Comparison of ENCODE assay signal across 14 cellular contexts in genomic region chr21:45322960-45323461, GRCh38. TPM values are rescaled to one million over a fixed set of nuclear protein-coding genes. Genes with fewer than 3 reads are reported as not detected.
DNase-seq lines count a peak whose midpoint lies in the region; ATAC-seq and TF ChIP-seq lines count a peak whose summit lies in the region.
"Had no signal": no experiment of that assay in that cellular context is flagged by ENCODE, and none has a peak within 500 bp of the region (broad histone marks: within the 10 kb centered on the region; RNA-seq: fewer than 3 reads in every experiment).

No MANE protein-coding gene starts in this region.

- H3K36me3 ChIP-seq in breast epithelium (no peaks in the 10 kb centered on the region), right lobe of liver (no peaks in the 10 kb centered on the region), aorta (ENCODE audit: control insufficient read depth in 1 of 2, insufficient read depth in 2 of 2, low read length in 1 of 2) (no peaks in the 10 kb centered on the region)

- H3K4me3 ChIP-seq in breast epithelium, result peak overlapping the region in 1 of 3 donors; percentile 45
- no peak overlapping the region for H3K4me3 ChIP-seq in right lobe of liver
- no peak overlapping the region for H3K4me3 ChIP-seq in aorta (ENCODE audit: low read length in 2 of 2)

- POLR2A ChIA-PET in MCF 10A (lab: Yijun Ruan, JAX), result no interaction called here

- H3K9me3 Mint-ChIP-seq in MCF 10A (ENCODE audit: unreplicated experiment), result no peaks in the 10 kb centered on the region
- H3K9me3 Mint-ChIP-seq in central memory CD8-positive, alpha-beta T cell, result no peaks in the 10 kb centered on the region
- H3K9me3 Mint-ChIP-seq: activated naive CD4-positive, alpha-beta T cell treated with anti-CD3 and anti-CD28 coated beads, Interleukin-2, amount 50 U/mL, for 72 hours; HFFc6 had no signal

- WGBS in right lobe of liver (ENCODE audit: insufficient coverage, low coverage, low lambda C conversion rate, missing lambda C conversion rate), result 10% methylated on average over 3 of the region's 22 CpGs
- 6 to 7% methylated on average over 22 of the region's 22 CpGs for WGBS in aorta, 2 donors

- H3K27ac Mint-ChIP-seq in MCF 10A (ENCODE audit: low read depth, unreplicated experiment), result no peak overlapping the region
- no peak overlapping the region for H3K27ac Mint-ChIP-seq in central memory CD8-positive, alpha-beta T cell (ENCODE audit: low read depth)

- H3K4me1 Mint-ChIP-seq in MCF 10A (ENCODE audit: insufficient read depth, unreplicated experiment), result peaks cover 5% of the 10 kb centered on the region
- H3K4me1 Mint-ChIP-seq in central memory CD8-positive, alpha-beta T cell, result peaks cover 8% of the 10 kb centered on the region

- intact Hi-C loops in MCF 10A (cut with micrococcal nuclease), result no loop called here
- intact Hi-C loops in breast epithelium (cut with DNase I; ENCODE audit: low total_unique reads), result loop anchor here (10.0 kb wide), 1 partner anchor 92 kb away; no protein-coding TSS in a partner anchor
- intact Hi-C loops in right lobe of liver (cut with DNase I), result no loop called here
- intact Hi-C loops in aorta (cut with DNase I), result loop anchor here in 1 of 2 donors (5.0 kb wide), 1 partner anchor 84 kb away; the partner anchor contains the start of gene COL18A1

- TF ChIP-seq POLR2A in breast epithelium (IDR thresholded peaks at IDR 0.05) (no peak), right lobe of liver (IDR thresholded peaks at IDR 0.05) (no peak)

- no peak for TF ChIP-seq CTCF in MCF 10A (IDR thresholded peaks at IDR 0.05; ENCODE audit: unreplicated experiment)
- TF ChIP-seq CTCF in breast epithelium (IDR thresholded peaks at IDR 0.05), result no peak
- TF ChIP-seq CTCF in right lobe of liver (IDR thresholded peaks at IDR 0.05), result no peak

- DNase-seq in MCF 10A (ENCODE audit: unreplicated experiment) (peak; percentile 52), breast epithelium (ENCODE audit: low spot score in 2 of 2) (no peak), right lobe of liver (peak; percentile 24 to 51 (median 45)), aorta (peak; percentile 89 to 94), T-helper 9 cell (no peak), HPDE6-E6E7 (ENCODE audit: extremely low spot score) (no peak)
- DNase-seq in central memory CD8-positive, alpha-beta T cell (ENCODE audit: low spot score in 2 of 2), result no peak
- DNase-seq: activated CD4-positive, alpha-beta T cell treated with anti-CD3 and anti-CD28 coated beads for 48 hours; HFFc6; NCI-H1092; NCI-H510A; SK-N-SH had no signal

- H3K4me1 ChIP-seq in breast epithelium, result no peaks in the 10 kb centered on the region
- H3K4me1 ChIP-seq in right lobe of liver, result peaks cover 0 to 6% (median 0%) of the 10 kb centered on the region in 4 donors
- no peaks in the 10 kb centered on the region for H3K4me1 ChIP-seq in aorta (ENCODE audit: control insufficient read depth in 1 of 2, insufficient read depth in 2 of 2, low read length in 2 of 2)

- no peaks in the 10 kb centered on the region for H3K27me3 Mint-ChIP-seq in MCF 10A (ENCODE audit: insufficient read depth, unreplicated experiment)
- peaks cover 34% of the 10 kb centered on the region for H3K27me3 Mint-ChIP-seq in central memory CD8-positive, alpha-beta T cell

- H3K36me3 Mint-ChIP-seq in MCF 10A (ENCODE audit: insufficient read depth, unreplicated experiment), result no peaks in the 10 kb centered on the region
- H3K36me3 Mint-ChIP-seq in central memory CD8-positive, alpha-beta T cell (ENCODE audit: insufficient read depth), result no peaks in the 10 kb centered on the region
- H3K36me3 Mint-ChIP-seq: activated naive CD4-positive, alpha-beta T cell treated with anti-CD3 and anti-CD28 coated beads, Interleukin-2, amount 50 U/mL, for 72 hours had no signal

- no TSS peak for BruUV-seq in MCF 10A (replicated peaks; lab: Mats Ljungman, UMichigan)

- H3K9me3 ChIP-seq in breast epithelium (no peaks in the 10 kb centered on the region), right lobe of liver (no peaks in the 10 kb centered on the region), aorta (ENCODE audit: control insufficient read depth, low read length) (no peaks in the 10 kb centered on the region)
- H3K9me3 ChIP-seq: SK-N-SH had no signal

- CTCF ChIA-PET in MCF 10A (lab: Yijun Ruan, JAX), result interaction anchor here (0.6 to 0.9 kb wide), 3 partner anchors 30 to 933 kb away, joined by 3 to 4 read pairs (median 3); no protein-coding TSS in a partner anchor

- H3K27ac ChIP-seq in breast epithelium (peak overlapping the region in 1 of 2 donors; percentile 8), right lobe of liver (no peak overlapping the region), aorta (ENCODE audit: low read depth in 1 of 2, low read length in 2 of 2) (peak overlapping the region; percentile 78 to 92)

- ATAC-seq in central memory CD8-positive, alpha-beta T cell (replicated peaks; ENCODE audit: extremely low read depth, poor library complexity, severe bottlenecking), result no peak
- no peak for ATAC-seq in right lobe of liver
- peak; percentile 55 for ATAC-seq in aorta (ENCODE audit: low FRiP score)
- ATAC-seq in HG02973 (IDR thresholded peaks at IDR 0.05; ENCODE audit: unreplicated experiment), result no peak

- no peak overlapping the region for H3K4me3 Mint-ChIP-seq in MCF 10A (ENCODE audit: unreplicated experiment)
- peak overlapping the region; percentile 32 for H3K4me3 Mint-ChIP-seq in central memory CD8-positive, alpha-beta T cell
- H3K4me3 Mint-ChIP-seq: HFFc6 had no signal

- H3K27me3 ChIP-seq in breast epithelium (peaks cover 0 to 5% of the 10 kb centered on the region in 2 donors), right lobe of liver (no peaks in the 10 kb centered on the region), aorta (ENCODE audit: control insufficient read depth in 1 of 2, insufficient read depth in 2 of 2, low read length in 1 of 2) (no peaks in the 10 kb centered on the region)

RNA-seq across cellular contexts. Expression of gene POFUT2, which starts 35.3 kb away (rescaled TPM):
- total RNA-seq in MCF 10A (2022), result 25.2 and 31.3 TPM in 2 replicates
- 10 to 100 TPM; 20.0 to 22.9 (median 22.1) TPM for total RNA-seq in breast epithelium
- total RNA-seq in right lobe of liver, result 10 to 100 TPM; 10.5 to 22.0 (median 13.7) TPM
- 10 to 100 TPM; 35.8 to 52.2 TPM for total RNA-seq in aorta
- polyA plus RNA-seq in aorta, result 10 to 100 TPM; 12.6 to 49.1 TPM

Comparison
In these comparisons a context has a peak if more than half of its experiments do, and no peak if none do; other contexts are left out.
1. DNase-seq: peak in MCF 10A (single experiment), right lobe of liver (3 of 3) and aorta (2 of 2); none in breast epithelium (0 of 2), central memory CD8-positive, alpha-beta T cell (0 of 2), T-helper 9 cell (single experiment) and HPDE6-E6E7 (single experiment).
2. H3K27ac ChIP-seq: peak in aorta (2 of 2); none in right lobe of liver (0 of 3).